Comparison of ENCODE assay signal across 10 cellular contexts in the genomic region with DNA sequence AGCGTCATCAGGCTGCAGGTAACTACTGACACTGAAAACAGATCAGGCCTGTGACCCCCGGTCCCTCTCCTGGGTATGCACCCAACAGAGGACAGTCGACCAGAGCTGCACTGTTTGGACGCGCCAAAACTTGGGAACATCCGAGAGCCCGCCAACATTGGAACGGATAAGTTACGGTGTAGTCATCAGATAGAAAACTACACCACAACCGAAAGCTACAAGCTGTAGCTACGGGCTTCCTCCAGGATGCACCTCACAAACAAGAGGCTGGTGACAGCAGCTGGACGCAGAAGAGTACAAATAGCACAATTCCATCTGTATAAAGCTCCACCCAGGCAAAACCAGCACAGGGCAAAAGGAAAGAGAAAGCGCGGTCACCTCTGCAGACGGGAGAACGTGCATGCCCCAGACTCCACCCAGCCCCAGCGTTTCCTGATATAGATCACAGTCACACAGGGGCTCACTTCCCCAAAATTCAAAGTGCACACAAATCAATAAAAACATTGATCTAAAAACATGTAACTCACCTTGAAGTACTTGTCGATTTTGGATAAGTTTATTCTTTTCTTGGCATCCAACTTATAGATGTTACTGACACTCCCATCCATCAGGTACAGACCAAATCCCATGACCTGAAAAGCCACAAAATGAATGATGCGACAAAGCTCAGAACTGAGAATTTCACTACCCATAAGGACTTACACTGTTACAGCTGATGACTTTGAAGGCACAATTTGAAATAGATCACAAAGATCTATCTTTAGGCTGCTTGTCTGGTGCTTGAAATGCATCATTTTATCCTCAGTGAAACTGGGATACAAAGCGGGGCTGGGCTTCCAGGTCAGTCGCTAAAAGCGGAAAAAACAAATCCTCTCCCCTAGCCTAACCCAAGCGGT. TPM values are rescaled to one million over a fixed set of nuclear protein-coding genes. Genes with fewer than 3 reads are reported as not detected.
DNase-seq lines count a peak whose midpoint lies in the region; ATAC-seq and TF ChIP-seq lines count a peak whose summit lies in the region.
"Had no signal": no experiment of that assay in that cellular context is flagged by ENCODE, and none has a peak within 500 bp of the region (broad histone marks: within the 10 kb centered on the region; RNA-seq: fewer than 3 reads in every experiment).

No MANE protein-coding gene starts in this region.

- TF ChIP-seq CTCF in H9 (conservative IDR thresholded peaks at IDR 0.05), result no peak
- no peak for TF ChIP-seq CTCF in breast epithelium (IDR thresholded peaks at IDR 0.05)

- no peak overlapping the region for H2AK5ac ChIP-seq in H9 (ENCODE audit: insufficient read length, low read length)

- H2BK15ac ChIP-seq in H9 (ENCODE audit: low read depth, low read length), result no peak overlapping the region

- no peak overlapping the region for H3K56ac ChIP-seq in H9 (ENCODE audit: insufficient read length, low read depth, low read length)

- peak; percentile 19 for DNase-seq in activated CD4-positive, alpha-beta T cell treated with anti-CD3 and anti-CD28 coated beads, Interleukin-2, amount 10 ng/mL, durations not matched to agents 7 days and 5 days
- no peak for DNase-seq in activated CD4-positive, alpha-beta T cell treated with anti-CD3 and anti-CD28 coated beads for 48 hours
- DNase-seq in H9 (no peak), naive B cell (peak; percentile 49), T-helper 17 cell (no peak), breast epithelium (ENCODE audit: low spot score in 2 of 2) (no peak), HK-2 (ENCODE audit: unreplicated experiment) (no peak)

- H2AFZ ChIP-seq in H9 (ENCODE audit: low read length), result no peak overlapping the region

- H3K9me3 ChIP-seq in H9 (ENCODE audit: control insufficient read depth, low read depth, low read length), result no peaks in the 10 kb centered on the region
- no peaks in the 10 kb centered on the region for H3K9me3 ChIP-seq in T-helper 17 cell (ENCODE audit: control insufficient read depth, low read length, poor library complexity, severe bottlenecking)
- no peaks in the 10 kb centered on the region for H3K9me3 ChIP-seq in breast epithelium
- H3K9me3 ChIP-seq: right atrium auricular region had no signal

- no peak overlapping the region for H4K8ac ChIP-seq in H9 (replicated peaks; ENCODE audit: insufficient read length, low read depth, low read length)

- no peak overlapping the region for H3K4me3 ChIP-seq in breast epithelium
- H3K4me3 ChIP-seq: right atrium auricular region had no signal

- intact Hi-C loops in breast epithelium (cut with DNase I; ENCODE audit: low total_unique reads), result no loop called here

- no peaks in the 10 kb centered on the region for H3K79me1 ChIP-seq in H9 (ENCODE audit: insufficient read depth, low read depth, low read length, poor library complexity, severe bottlenecking)

- peaks cover 12% of the 10 kb centered on the region for H3K4me1 Mint-ChIP-seq in activated CD4-positive, alpha-beta T cell treated with anti-CD3 and anti-CD28 coated beads, Interleukin-2, amount 10 ng/mL, durations not matched to agents 7 days and 5 days
- no peaks in the 10 kb centered on the region for H3K4me1 Mint-ChIP-seq in H9
- peaks cover 13 to 17% (median 17%) of the 10 kb centered on the region in 3 donors for H3K4me1 Mint-ChIP-seq in naive B cell
- peaks cover 3% of the 10 kb centered on the region for H3K4me1 Mint-ChIP-seq in T-helper 17 cell

- no peak overlapping the region for H3K4me2 ChIP-seq in H9 (ENCODE audit: insufficient read depth, insufficient read length, low read length)
- H3K4me2 ChIP-seq: KMS-11 had no signal

- no peaks in the 10 kb centered on the region for H3K36me3 Mint-ChIP-seq in activated CD4-positive, alpha-beta T cell treated with anti-CD3 and anti-CD28 coated beads, Interleukin-2, amount 10 ng/mL, durations not matched to agents 7 days and 5 days (ENCODE audit: low read depth)
- peaks cover 12 to 54% (median 16%) of the 10 kb centered on the region in 3 experiments; a peak in 6 of 7 replicates for H3K36me3 Mint-ChIP-seq in H9 (ENCODE audit: insufficient read depth in 1 of 3, low read depth in 3 of 3)
- H3K36me3 Mint-ChIP-seq in naive B cell, result no peaks in the 10 kb centered on the region
- peaks cover 3% of the 10 kb centered on the region for H3K36me3 Mint-ChIP-seq in T-helper 17 cell (ENCODE audit: low read depth)

- H2BK20ac ChIP-seq in H9 (ENCODE audit: low read depth, low read length, poor library complexity, severe bottlenecking), result no peak overlapping the region

- peak overlapping the region; percentile 46 for H2BK5ac ChIP-seq in H9 (ENCODE audit: insufficient read length, low read length)

- H3K9ac ChIP-seq in H9 (ENCODE audit: extremely low read depth, insufficient read length, low read length), result no peak overlapping the region
- H3K9ac ChIP-seq: KMS-11 had no signal

- H4K91ac ChIP-seq in H9 (ENCODE audit: insufficient read length, low read depth, low read length), result no peak overlapping the region

- H2BK12ac ChIP-seq in H9 (ENCODE audit: insufficient read length, low read depth, low read length), result no peak overlapping the region

- H3K4me3 Mint-ChIP-seq in activated CD4-positive, alpha-beta T cell treated with anti-CD3 and anti-CD28 coated beads, Interleukin-2, amount 10 ng/mL, durations not matched to agents 7 days and 5 days, result no peak overlapping the region
- H3K4me3 Mint-ChIP-seq in H9 (no peak overlapping the region), naive B cell (peak overlapping the region in 7 of 8 donors; percentile 24 to 57 (median 42)), T-helper 17 cell (no peak overlapping the region)

- H2BK120ac ChIP-seq in H9 (ENCODE audit: low read depth, low read length, poor library complexity, severe bottlenecking), result no peak overlapping the region

- no peak overlapping the region for H3K18ac ChIP-seq in H9 (ENCODE audit: insufficient read length, low read depth, low read length)

- no peak overlapping the region for H3K23ac ChIP-seq in H9 (ENCODE audit: insufficient read length, low read depth, low read length)

- H3K4ac ChIP-seq in H9 (ENCODE audit: low read depth, low read length), result no peak overlapping the region

- no peaks in the 10 kb centered on the region for H3K9me3 Mint-ChIP-seq in activated CD4-positive, alpha-beta T cell treated with anti-CD3 and anti-CD28 coated beads, Interleukin-2, amount 10 ng/mL, durations not matched to agents 7 days and 5 days
- H3K9me3 Mint-ChIP-seq in H9 (no peaks in the 10 kb centered on the region), naive B cell (no peaks in the 10 kb centered on the region)

- H3K79me2 ChIP-seq in H9 (ENCODE audit: insufficient read depth, low read length), result no peaks in the 10 kb centered on the region

- WGBS in H9 (ENCODE audit: extremely low coverage, insufficient read length, low lambda C conversion rate), result no CpG with 5 or more reads among the region's 23 CpGs

- POLR2A ChIA-PET in activated CD4-positive, alpha-beta T cell treated with anti-CD3 and anti-CD28 coated beads, Interleukin-2, amount 10 ng/mL, durations not matched to agents 7 days and 5 days (lab: Charles Lee), result no interaction called here

- no peaks in the 10 kb centered on the region for H3K27me3 Mint-ChIP-seq in activated CD4-positive, alpha-beta T cell treated with anti-CD3 and anti-CD28 coated beads, Interleukin-2, amount 10 ng/mL, durations not matched to agents 7 days and 5 days
- no peaks in the 10 kb centered on the region for H3K27me3 Mint-ChIP-seq in H9 (ENCODE audit: low read depth)
- H3K27me3 Mint-ChIP-seq in naive B cell, result no peaks in the 10 kb centered on the region
- no peaks in the 10 kb centered on the region for H3K27me3 Mint-ChIP-seq in T-helper 17 cell

- ATAC-seq in HG03457 (IDR thresholded peaks at IDR 0.05; ENCODE audit: unreplicated experiment) (peak; percentile 82), naive B cell (ENCODE audit: low read depth in 2 of 2) (peak; percentile 92 to 94), T-helper 17 cell (no peak)

- H4K20me1 ChIP-seq in H9 (ENCODE audit: control insufficient read depth, insufficient read depth, insufficient read length), result no peaks in the 10 kb centered on the region

- CTCF ChIA-PET in activated CD4-positive, alpha-beta T cell treated with anti-CD3 and anti-CD28 coated beads, Interleukin-2, amount 10 ng/mL, durations not matched to agents 7 days and 5 days (lab: Charles Lee), result interaction anchor here (1.1 kb wide), 1 partner anchor 11 kb away, joined by 3 read pairs; no protein-coding TSS in a partner anchor

- no peaks in the 10 kb centered on the region for H3K27me3 ChIP-seq in H9 (ENCODE audit: insufficient read depth, low read length)
- H3K27me3 ChIP-seq in breast epithelium, result no peaks in the 10 kb centered on the region
- H3K27me3 ChIP-seq: right atrium auricular region had no signal

- H3K4me1 ChIP-seq in H9 (ENCODE audit: insufficient read depth, low read length), result no peaks in the 10 kb centered on the region
- H3K4me1 ChIP-seq in breast epithelium, result no peaks in the 10 kb centered on the region
- H3K4me1 ChIP-seq: right atrium auricular region had no signal

- H3K14ac ChIP-seq in H9 (ENCODE audit: insufficient read depth, low read length), result no peak overlapping the region

- peaks cover 10% of the 10 kb centered on the region for H3K36me3 ChIP-seq in breast epithelium

- H3K27ac ChIP-seq in H9 (ENCODE audit: insufficient read length, low read depth, low read length), result no peak overlapping the region
- no peak overlapping the region for H3K27ac ChIP-seq in breast epithelium
- H3K27ac ChIP-seq: KMS-11, right atrium auricular region had no signal

- no peak overlapping the region for H3K27ac Mint-ChIP-seq in activated CD4-positive, alpha-beta T cell treated with anti-CD3 and anti-CD28 coated beads, Interleukin-2, amount 10 ng/mL, durations not matched to agents 7 days and 5 days
- H3K27ac Mint-ChIP-seq in H9 (no peak overlapping the region), naive B cell (peak overlapping the region in 5 of 6 donors; percentile 29 to 82 (median 75)), T-helper 17 cell (no peak overlapping the region)

- no peak overlapping the region for H3T11ph ChIP-seq in H9 (ENCODE audit: low read length)

- no peaks in the 10 kb centered on the region for H3K23me2 ChIP-seq in H9 (ENCODE audit: insufficient read length, low read depth, low read length, poor library complexity, severe bottlenecking)

- no peak for TF ChIP-seq POLR2A in breast epithelium (IDR thresholded peaks at IDR 0.05)

- no peak overlapping the region for H4K5ac ChIP-seq in H9 (ENCODE audit: insufficient read length, low read depth, low read length)

RNA-seq across cellular contexts. Expression of a gene that starts 43.3 kb away (rescaled TPM):
- total RNA-seq in activated CD4-positive, alpha-beta T cell treated with anti-CD3 and anti-CD28 coated beads, Interleukin-2, amount 10 ng/mL, durations not matched to agents 7 days and 5 days, result 10 to 100 TPM; 14.6 to 16.3 TPM
- total RNA-seq in H9 (2021), result 67.5 and 71.2 TPM in 2 replicates
- polyA plus RNA-seq in naive B cell (ENCODE audit: low read depth in 6 of 6), result 1 to 10 TPM in 2 of 6 donors, under 1 TPM in 3, not detected in 1; 0.56 to 2.1 (median 0.86) TPM
- 10 to 100 TPM; 14.8 to 17.7 TPM for total RNA-seq in T-helper 17 cell
- 100 to 1,000 TPM in 2 of 3 donors, 10 to 100 TPM in 1; 97.9 to 128 (median 124) TPM for total RNA-seq in breast epithelium

Comparison
In these comparisons a context has a peak if more than half of its experiments do, and no peak if none do; other contexts are left out.
1. DNase-seq: peak in activated CD4-positive, alpha-beta T cell treated with anti-CD3 and anti-CD28 coated beads, Interleukin-2, amount 10 ng/mL, durations not matched to agents 7 days and 5 days (single experiment) and naive B cell (single experiment); none in activated CD4-positive, alpha-beta T cell treated with anti-CD3 and anti-CD28 coated beads for 48 hours (single experiment), H9 (single experiment), T-helper 17 cell (0 of 3), breast epithelium (0 of 2) and HK-2 (single experiment).
2. H3K27ac Mint-ChIP-seq: peak in naive B cell (5 of 6); none in activated CD4-positive, alpha-beta T cell treated with anti-CD3 and anti-CD28 coated beads, Interleukin-2, amount 10 ng/mL, durations not matched to agents 7 days and 5 days (single experiment), H9 (0 of 3) and T-helper 17 cell (single experiment).
3. H3K4me3 Mint-ChIP-seq: peak in naive B cell (7 of 8); none in activated CD4-positive, alpha-beta T cell treated with anti-CD3 and anti-CD28 coated beads, Interleukin-2, amount 10 ng/mL, durations not matched to agents 7 days and 5 days (single experiment), H9 (0 of 2) and T-helper 17 cell (single experiment).